ENCODE assay signal across 1 cellular context in the genomic region with DNA sequence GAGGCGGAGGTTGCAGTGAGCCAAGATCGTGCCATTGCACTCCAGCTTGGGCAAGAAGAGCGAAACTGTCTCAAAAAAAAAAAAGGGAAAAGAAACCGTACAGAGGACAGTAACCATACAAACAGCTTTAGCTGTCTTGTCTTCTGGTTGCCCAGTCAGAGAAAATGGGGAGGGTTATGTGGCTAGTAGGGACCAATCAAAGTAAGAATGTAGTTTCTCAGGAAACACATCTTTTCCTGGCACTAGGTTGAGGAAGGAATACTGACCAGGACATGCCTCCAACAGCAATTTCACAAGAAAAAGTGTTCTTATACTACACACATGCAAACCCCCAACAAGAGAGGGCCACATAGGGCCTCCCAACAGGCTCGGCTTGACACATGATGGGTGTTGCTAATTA.
TF ChIP-seq lines count a peak whose summit lies in the region.

No MANE protein-coding gene starts in this region.

TF ChIP-seq in HepG2, 621 proteins besides CTCF, POLR2A, EP300 and RAD21:
- TF ChIP-seq, protein P1, sequence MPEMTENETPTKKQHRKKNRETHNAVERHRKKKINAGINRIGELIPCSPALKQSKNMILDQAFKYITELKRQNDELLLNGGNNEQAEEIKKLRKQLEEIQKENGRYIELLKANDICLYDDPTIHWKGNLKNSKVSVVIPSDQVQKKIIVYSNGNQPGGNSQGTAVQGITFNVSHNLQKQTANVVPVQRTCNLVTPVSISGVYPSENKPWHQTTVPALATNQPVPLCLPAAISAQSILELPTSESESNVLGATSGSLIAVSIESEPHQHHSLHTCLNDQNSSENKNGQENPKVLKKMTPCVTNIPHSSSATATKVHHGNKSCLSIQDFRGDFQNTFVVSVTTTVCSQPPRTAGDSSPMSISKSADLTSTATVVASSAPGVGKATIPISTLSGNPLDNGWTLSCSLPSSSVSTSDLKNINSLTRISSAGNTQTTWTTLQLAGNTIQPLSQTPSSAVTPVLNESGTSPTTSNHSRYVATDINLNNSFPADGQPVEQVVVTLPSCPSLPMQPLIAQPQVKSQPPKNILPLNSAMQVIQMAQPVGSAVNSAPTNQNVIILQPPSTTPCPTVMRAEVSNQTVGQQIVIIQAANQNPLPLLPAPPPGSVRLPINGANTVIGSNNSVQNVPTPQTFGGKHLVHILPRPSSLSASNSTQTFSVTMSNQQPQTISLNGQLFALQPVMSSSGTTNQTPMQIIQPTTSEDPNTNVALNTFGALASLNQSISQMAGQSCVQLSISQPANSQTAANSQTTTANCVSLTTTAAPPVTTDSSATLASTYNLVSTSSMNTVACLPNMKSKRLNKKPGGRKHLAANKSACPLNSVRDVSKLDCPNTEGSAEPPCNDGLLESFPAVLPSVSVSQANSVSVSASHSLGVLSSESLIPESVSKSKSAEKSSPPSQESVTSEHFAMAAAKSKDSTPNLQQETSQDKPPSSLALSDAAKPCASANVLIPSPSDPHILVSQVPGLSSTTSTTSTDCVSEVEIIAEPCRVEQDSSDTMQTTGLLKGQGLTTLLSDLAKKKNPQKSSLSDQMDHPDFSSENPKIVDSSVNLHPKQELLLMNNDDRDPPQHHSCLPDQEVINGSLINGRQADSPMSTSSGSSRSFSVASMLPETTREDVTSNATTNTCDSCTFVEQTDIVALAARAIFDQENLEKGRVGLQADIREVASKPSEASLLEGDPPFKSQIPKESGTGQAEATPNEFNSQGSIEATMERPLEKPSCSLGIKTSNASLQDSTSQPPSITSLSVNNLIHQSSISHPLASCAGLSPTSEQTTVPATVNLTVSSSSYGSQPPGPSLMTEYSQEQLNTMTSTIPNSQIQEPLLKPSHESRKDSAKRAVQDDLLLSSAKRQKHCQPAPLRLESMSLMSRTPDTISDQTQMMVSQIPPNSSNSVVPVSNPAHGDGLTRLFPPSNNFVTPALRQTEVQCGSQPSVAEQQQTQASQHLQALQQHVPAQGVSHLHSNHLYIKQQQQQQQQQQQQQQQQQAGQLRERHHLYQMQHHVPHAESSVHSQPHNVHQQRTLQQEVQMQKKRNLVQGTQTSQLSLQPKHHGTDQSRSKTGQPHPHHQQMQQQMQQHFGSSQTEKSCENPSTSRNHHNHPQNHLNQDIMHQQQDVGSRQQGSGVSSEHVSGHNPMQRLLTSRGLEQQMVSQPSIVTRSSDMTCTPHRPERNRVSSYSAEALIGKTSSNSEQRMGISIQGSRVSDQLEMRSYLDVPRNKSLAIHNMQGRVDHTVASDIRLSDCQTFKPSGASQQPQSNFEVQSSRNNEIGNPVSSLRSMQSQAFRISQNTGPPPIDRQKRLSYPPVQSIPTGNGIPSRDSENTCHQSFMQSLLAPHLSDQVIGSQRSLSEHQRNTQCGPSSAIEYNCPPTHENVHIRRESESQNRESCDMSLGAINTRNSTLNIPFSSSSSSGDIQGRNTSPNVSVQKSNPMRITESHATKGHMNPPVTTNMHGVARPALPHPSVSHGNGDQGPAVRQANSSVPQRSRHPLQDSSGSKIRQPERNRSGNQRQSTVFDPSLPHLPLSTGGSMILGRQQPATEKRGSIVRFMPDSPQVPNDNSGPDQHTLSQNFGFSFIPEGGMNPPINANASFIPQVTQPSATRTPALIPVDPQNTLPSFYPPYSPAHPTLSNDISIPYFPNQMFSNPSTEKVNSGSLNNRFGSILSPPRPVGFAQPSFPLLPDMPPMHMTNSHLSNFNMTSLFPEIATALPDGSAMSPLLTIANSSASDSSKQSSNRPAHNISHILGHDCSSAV (CRISPR knock-in tag; IDR thresholded peaks at IDR 0.05; ENCODE audit: borderline replicate concordance), result no peak
- TF ChIP-seq POGZ (CRISPR knock-in tag; IDR thresholded peaks at IDR 0.05) (no peak), SSRP1 (CRISPR knock-in tag; IDR thresholded peaks at IDR 0.05) (0 out of 2 replicates have a peak, but pooled peaks have one; percentile 44), CREB1 (IDR thresholded peaks at IDR 0.05) (no peak), CREB1 (CRISPR knock-in tag; IDR thresholded peaks at IDR 0.05) (no peak), ELF4 (CRISPR knock-in tag; IDR thresholded peaks at IDR 0.05; ENCODE audit: borderline replicate concordance) (0 out of 2 replicates have a peak, but pooled peaks have one; percentile 6)
- TF ChIP-seq, protein P2, sequence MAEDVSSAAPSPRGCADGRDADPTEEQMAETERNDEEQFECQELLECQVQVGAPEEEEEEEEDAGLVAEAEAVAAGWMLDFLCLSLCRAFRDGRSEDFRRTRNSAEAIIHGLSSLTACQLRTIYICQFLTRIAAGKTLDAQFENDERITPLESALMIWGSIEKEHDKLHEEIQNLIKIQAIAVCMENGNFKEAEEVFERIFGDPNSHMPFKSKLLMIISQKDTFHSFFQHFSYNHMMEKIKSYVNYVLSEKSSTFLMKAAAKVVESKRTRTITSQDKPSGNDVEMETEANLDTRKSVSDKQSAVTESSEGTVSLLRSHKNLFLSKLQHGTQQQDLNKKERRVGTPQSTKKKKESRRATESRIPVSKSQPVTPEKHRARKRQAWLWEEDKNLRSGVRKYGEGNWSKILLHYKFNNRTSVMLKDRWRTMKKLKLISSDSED (CRISPR knock-in tag; IDR thresholded peaks at IDR 0.05), result no peak
